In the genomic region with DNA sequence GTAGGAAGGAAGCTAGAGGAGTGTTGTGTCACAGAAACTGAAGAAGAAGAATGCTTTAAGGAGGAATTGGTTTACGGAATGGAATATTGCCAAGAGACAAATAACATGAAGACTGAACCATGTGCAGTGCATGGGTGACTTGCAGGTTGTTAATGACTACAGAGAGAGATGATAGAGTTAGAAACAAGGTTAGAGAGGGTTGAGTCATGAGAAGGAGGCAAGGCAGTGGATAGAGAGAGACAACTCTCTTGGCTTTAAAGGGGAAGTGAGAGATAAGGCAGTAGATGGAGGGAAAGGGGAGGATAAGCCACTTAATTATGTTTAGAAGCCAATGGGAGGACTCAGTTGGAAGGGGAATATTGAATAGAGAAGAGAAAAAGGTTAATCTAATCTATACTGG, we compare ENCODE assay signal across 20 cellular contexts.
"Had no signal": no experiment of that assay in that cellular context is flagged by ENCODE, and none has a peak within 500 bp of the region (broad histone marks: within the 10 kb centered on the region; RNA-seq: fewer than 3 reads in every experiment).

No MANE protein-coding gene starts in this region.

- H3K4me3 ChIP-seq: adrenal gland, left lung, lung, vagina had no signal

- ATAC-seq: activated CD8-positive, alpha-beta T cell treated with anti-CD3 and anti-CD28 coated beads for 36 hours; activated T-helper 17 cell treated with anti-CD3 and anti-CD28 coated beads, Interleukin-2, amount 50 U/mL, for 72 hours; foreskin keratinocyte; left lung; naive thymus-derived CD4-positive, alpha-beta T cell; sciatic nerve had no signal

- H3K27ac ChIP-seq: adrenal gland, foreskin keratinocyte, left lung, vagina, WERI-Rb-1 had no signal

- DNase-seq: activated CD4-positive, alpha-beta T cell treated with anti-CD3 and anti-CD28 coated beads, Interleukin-2, amount 10 ng/mL, durations not matched to agents 7 days and 5 days; activated CD4-positive, CD25-positive, alpha-beta regulatory T cell treated with anti-CD3 and anti-CD28 coated beads, Interleukin-2, amount 50 U/mL, for 72 hours; activated CD8-positive, alpha-beta T cell treated with anti-CD3 and anti-CD28 coated beads for 36 hours; activated T-cell treated with anti-CD3 and anti-CD28 coated beads, Interleukin-2, amount 50 U/mL, for 1 hour; adrenal gland; central memory CD4-positive, alpha-beta T cell; effector memory CD4-positive, alpha-beta T cell; foreskin keratinocyte; kidney; left lung; naive thymus-derived CD4-positive, alpha-beta T cell; occipital lobe; small intestine; stimulated activated CD4-positive, alpha-beta T cell treated with anti-CD3 and anti-CD28 coated beads, Interleukin-2, amount 100 ng/mL, for 24 hours; stimulated activated naive B cell treated with anti-CD40 and anti-IgM and Interleukin-4, amounts not matched to agents 10 μg/mL and 1 μg/mL and 100 μg/mL, for 72 hours; WERI-Rb-1 had no signal
